Comparison of ENCODE assay signal across 8 cellular contexts in genomic region chr1:246579818-246580217, GRCh38. TPM values are rescaled to one million over a fixed set of nuclear protein-coding genes. Genes with fewer than 3 reads are reported as not detected.
DNase-seq lines count a peak whose midpoint lies in the region; ATAC-seq and TF ChIP-seq lines count a peak whose summit lies in the region.

No MANE protein-coding gene starts in this region.

- no peak overlapping the region for H3K14ac ChIP-seq in trophoblast cell (ENCODE audit: low read length)

- H2AFZ ChIP-seq in trophoblast cell (ENCODE audit: insufficient read depth, low read length, poor library complexity) = no peak overlapping the region

- H3K27me3 Mint-ChIP-seq in IgD-negative memory B cell = no peaks in the 10 kb centered on the region

- peaks cover 0 to 5% of the 10 kb centered on the region in 2 experiments for H3K4me1 ChIP-seq in trophoblast cell (ENCODE audit: control insufficient read depth in 1 of 2, insufficient read depth in 2 of 2, low read length in 2 of 2)

- H3K27ac Mint-ChIP-seq in IgD-negative memory B cell = peak overlapping the region in 2 of 3 donors; percentile 3 to 31

- H3K18ac ChIP-seq in trophoblast cell (ENCODE audit: low read length) = no peak overlapping the region

- H4K12ac ChIP-seq in trophoblast cell (ENCODE audit: low read depth, low read length) = no peak overlapping the region

- H3K9me3 ChIP-seq in trophoblast cell (ENCODE audit: insufficient read depth, low read depth, low read length) (no peaks in the 10 kb centered on the region), MG63 (no peaks in the 10 kb centered on the region)

- in situ Hi-C loops in GM13976 (cut with MboI; ENCODE audit: low sequenced_read_pairs, unreplicated experiment) = no loop called here

- no peak overlapping the region for H2BK120ac ChIP-seq in trophoblast cell (ENCODE audit: insufficient read depth, low read length, poor library complexity)

- TF ChIP-seq CTCF in GM13976 (IDR thresholded peaks at IDR 0.05; ENCODE audit: borderline replicate concordance, control extremely low read depth, extremely low read depth, insufficient read depth, missing control alignments) = no peak

- no peak overlapping the region for H2AK5ac ChIP-seq in trophoblast cell (ENCODE audit: low read length)

- intact Hi-C loops in left ventricle myocardium superior (cut with micrococcal nuclease) = no loop called here
- intact Hi-C loops in head of caudate nucleus (cut with DNase I) = no loop called here

- no peak overlapping the region for H4K8ac ChIP-seq in trophoblast cell (ENCODE audit: low read depth, low read length)

- H3K4me3 Mint-ChIP-seq in IgD-negative memory B cell = peak overlapping the region in 2 of 4 donors; percentile 44 to 81

- H3K27me3 ChIP-seq in trophoblast cell (ENCODE audit: insufficient read depth, low read length) (no peaks in the 10 kb centered on the region), MG63 (no peaks in the 10 kb centered on the region)

- H3K36me3 ChIP-seq in trophoblast cell (ENCODE audit: control insufficient read depth in 1 of 2, insufficient read depth in 2 of 2, low read length in 2 of 2) (peaks cover 0 to 3% of the 10 kb centered on the region in 2 experiments), MG63 (0 out of 2 replicates have a peak, but pooled peaks cover 2% of the 10 kb centered on the region)

- H3K4me2 ChIP-seq in trophoblast cell (ENCODE audit: low read length) = no peak overlapping the region

- H3K4me1 Mint-ChIP-seq in IgD-negative memory B cell = peaks cover 38 to 51% (median 43%) of the 10 kb centered on the region in 3 donors

- no peak overlapping the region for H3K4me3 ChIP-seq in trophoblast cell (ENCODE audit: low read depth, low read length)
- H3K4me3 ChIP-seq in MG63 = no peak overlapping the region

- no peak overlapping the region for H3K23ac ChIP-seq in trophoblast cell (ENCODE audit: low read length)

- WGBS in trophoblast cell (ENCODE audit: extremely low coverage, insufficient coverage, insufficient read length) = no CpG with 5 or more reads among the region's 3 CpGs

- ATAC-seq in GM21576 (IDR thresholded peaks at IDR 0.05; ENCODE audit: unreplicated experiment) (peak; percentile 74), left ventricle myocardium superior (peak; percentile 37)

- H3K4ac ChIP-seq in trophoblast cell (ENCODE audit: low read depth, low read length) = no peak overlapping the region

- no peak overlapping the region for H4K91ac ChIP-seq in trophoblast cell (ENCODE audit: low read depth, low read length)

- no peaks in the 10 kb centered on the region for H3K79me1 ChIP-seq in trophoblast cell (ENCODE audit: low read length)

- H3K36me3 Mint-ChIP-seq in IgD-negative memory B cell = peaks cover 8% of the 10 kb centered on the region

- no peak overlapping the region for H3K9ac ChIP-seq in trophoblast cell (ENCODE audit: low read length)

- no peaks in the 10 kb centered on the region for H3K9me3 Mint-ChIP-seq in IgD-negative memory B cell

- no peak overlapping the region for H2BK12ac ChIP-seq in trophoblast cell (ENCODE audit: low read length)

- no peak overlapping the region for H2BK5ac ChIP-seq in trophoblast cell (ENCODE audit: low read depth, low read length, poor library complexity)

- no peaks in the 10 kb centered on the region for H3K79me2 ChIP-seq in trophoblast cell (ENCODE audit: control insufficient read depth, insufficient read depth, low read length, poor library complexity)

- no peak overlapping the region for H3K27ac ChIP-seq in trophoblast cell (ENCODE audit: low read depth, low read length)

- DNase-seq in GM13976 (ENCODE audit: low spot score) (peak; percentile 48), left ventricle myocardium superior (no peak), trophoblast cell (no peak), NCI-H1092 treated with DMSO at 0.1 percent for 48 hours (lab: John Stamatoyannopoulos, UW) (no peak), MG63 (no peak), head of caudate nucleus (no peak)

RNA-seq across cellular contexts. Expression of gene CNST, which starts 13.6 kb away (rescaled TPM):
- polyA plus RNA-seq in IgD-negative memory B cell = 51.6 TPM
- 20.2 TPM for total RNA-seq in left ventricle myocardium superior
- polyA plus RNA-seq in trophoblast cell (2013) = 8.7 and 9.1 TPM in 2 replicates
- 10.5 and 11.2 TPM in 2 replicates for total RNA-seq in MG63 (2014; rRNA removed; shearing (Covaris generic); ENCODE audit: low replicate concordance)

RNA-seq across cellular contexts. Expression of gene TFB2M, which starts 13.8 kb away (rescaled TPM):
- polyA plus RNA-seq in IgD-negative memory B cell = 19.1 TPM
- total RNA-seq in left ventricle myocardium superior = 17.4 TPM
- polyA plus RNA-seq in trophoblast cell (2013) = 17.8 and 19.2 TPM in 2 replicates
- total RNA-seq in MG63 (2014; rRNA removed; shearing (Covaris generic); ENCODE audit: low replicate concordance) = 10.9 and 13.3 TPM in 2 replicates
